In the genomic region with DNA sequence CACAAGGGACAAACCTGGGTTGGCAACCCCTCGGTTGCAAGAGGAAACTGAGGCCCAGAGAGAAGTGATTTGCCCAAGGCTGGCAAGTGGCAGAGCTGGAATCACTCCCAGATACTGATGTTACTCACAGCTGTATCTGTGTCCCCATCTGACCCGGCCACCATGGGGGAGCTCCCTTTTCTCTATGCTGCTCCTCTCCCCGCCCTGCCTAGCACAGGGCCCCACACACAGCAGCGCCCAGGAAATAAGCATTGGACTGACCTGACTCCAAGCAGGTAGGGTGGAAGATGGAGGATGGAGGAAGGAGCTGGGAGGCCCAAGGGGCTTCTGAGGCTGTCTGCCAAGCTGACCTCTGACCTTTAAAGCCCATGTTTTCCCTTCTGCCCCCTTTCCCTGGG, we compare ENCODE assay signal across 2 cellular contexts.
TF ChIP-seq lines count a peak whose summit lies in the region.

No MANE protein-coding gene starts in this region.

TF ChIP-seq in IMR-90, 13 proteins besides CTCF, POLR2A, EP300 and RAD21:
- TF ChIP-seq SMC3 (IDR thresholded peaks at IDR 0.05; ENCODE audit: low read depth, low read length) (no peak), BHLHE40 (IDR thresholded peaks at IDR 0.05; ENCODE audit: low read depth, low read length) (no peak), MXI1 (IDR thresholded peaks at IDR 0.05; ENCODE audit: borderline replicate concordance, low read depth, low read length) (no peak), CHD1 (IDR thresholded peaks at IDR 0.05; ENCODE audit: low read depth, low read length) (no peak)

TF ChIP-seq in GM12891, 5 proteins besides CTCF, POLR2A, EP300 and RAD21:
- TF ChIP-seq TAF1 (IDR thresholded peaks at IDR 0.05; ENCODE audit: low read depth, low read length) (no peak), POLR2AphosphoS5 (IDR thresholded peaks at IDR 0.05; ENCODE audit: low read depth, low read length) (no peak), SPI1 (IDR thresholded peaks at IDR 0.05; ENCODE audit: low read depth, low read length) (no peak), POU2F2 (IDR thresholded peaks at IDR 0.05; ENCODE audit: low read depth, low read length) (no peak), PAX5 (IDR thresholded peaks at IDR 0.05; ENCODE audit: insufficient read depth, low read length, severe bottlenecking) (no peak)
